Comparison of ENCODE assay signal across 8 cellular contexts in genomic region chr19:10861118-10861651, GRCh38. TPM values are rescaled to one million over a fixed set of nuclear protein-coding genes. Genes with fewer than 3 reads are reported as not detected.
DNase-seq lines count a peak whose midpoint lies in the region; ATAC-seq and TF ChIP-seq lines count a peak whose summit lies in the region.

No MANE protein-coding gene starts in this region.

- no peak for TF ChIP-seq POLR2A in ovary (IDR thresholded peaks at IDR 0.05)

- H3K27me3 ChIP-seq in left ventricle myocardium inferior (ENCODE audit: low read depth) = no peaks in the 10 kb centered on the region
- no peaks in the 10 kb centered on the region for H3K27me3 ChIP-seq in right cardiac atrium (ENCODE audit: control insufficient read depth, insufficient read depth)
- no peaks in the 10 kb centered on the region for H3K27me3 ChIP-seq in ovary

- TF ChIP-seq EP300 in ovary (IDR thresholded peaks at IDR 0.05) = no peak

- H3K9me3 ChIP-seq in left ventricle myocardium inferior (replicated peaks) = no peaks in the 10 kb centered on the region
- no peaks in the 10 kb centered on the region for H3K9me3 ChIP-seq in right cardiac atrium (ENCODE audit: control insufficient read depth, low read length)
- H3K9me3 ChIP-seq in ovary = no peaks in the 10 kb centered on the region

- no peak for ATAC-seq in right cardiac atrium

- DNase-seq in left ventricle myocardium inferior = no peak
- no peak for DNase-seq in right cardiac atrium
- DNase-seq in SKM-1 treated with dmso at 0.1 percent for 144 hours (lab: John Stamatoyannopoulos, UW; ENCODE audit: unreplicated experiment) = peak; percentile 24
- no peak for DNase-seq in epithelial cell of proximal tubule (ENCODE audit: low read depth)
- DNase-seq in stimulated activated naive CD4-positive, alpha-beta T cell treated with Interleukin-2 at 50 U/mL for 16 hours (lab: John Stamatoyannopoulos, UW) = peak; percentile 19
- no peak for DNase-seq in NCI-H2081 treated with DMSO at 0.1 percent for 48 hours (lab: John Stamatoyannopoulos, UW)
- no peak for DNase-seq in ovary
- no peak for DNase-seq in mesenteric fat pad (ENCODE audit: low spot score)

- H3K36me3 ChIP-seq in left ventricle myocardium inferior = no peaks in the 10 kb centered on the region
- H3K36me3 ChIP-seq in ovary = no peaks in the 10 kb centered on the region

- H3K4me3 ChIP-seq in left ventricle myocardium inferior = no peak overlapping the region
- no peak overlapping the region for H3K4me3 ChIP-seq in right cardiac atrium (ENCODE audit: low read length)
- no peak overlapping the region for H3K4me3 ChIP-seq in epithelial cell of proximal tubule (ENCODE audit: low read depth, low read length)
- H3K4me3 ChIP-seq in ovary = no peak overlapping the region

- 66% methylated on average over 7 of the region's 7 CpGs for WGBS in right cardiac atrium
- WGBS in ovary, 3 donors = 65 to 71% (median 69%) methylated on average over 7 of the region's 7 CpGs

- peak; percentile 38 for TF ChIP-seq CTCF in left ventricle myocardium inferior (IDR thresholded peaks at IDR 0.05; ENCODE audit: borderline replicate concordance)
- TF ChIP-seq CTCF in epithelial cell of proximal tubule (conservative IDR thresholded peaks at IDR 0.05; ENCODE audit: low read depth, low read length) = peak; percentile 52
- no peak for TF ChIP-seq CTCF in ovary (IDR thresholded peaks at IDR 0.05)

- H3K4me1 ChIP-seq in left ventricle myocardium inferior (peaks cover 4% of the 10 kb centered on the region), right cardiac atrium (ENCODE audit: control insufficient read depth, insufficient read depth, low read length) (peaks cover 2% of the 10 kb centered on the region), ovary (ENCODE audit: insufficient read depth) (no peaks in the 10 kb centered on the region)

- intact Hi-C loops in left ventricle myocardium inferior (cut with micrococcal nuclease) = loop anchor here (10.0 kb wide), 1 partner anchor 86 kb away; no protein-coding TSS in a partner anchor
- intact Hi-C loops in right cardiac atrium (cut with DNase I) = loop anchor here in 3 of 4 donors (10.0 kb wide), 3 partner anchors 76 to 146 kb away; partner anchors contain the start of gene DNM2 (in 3 of the 3)
- intact Hi-C loops in ovary (cut with DNase I) = loop anchor here in 2 of 4 donors (5.0 kb wide), 4 partner anchors 94 to 279 kb away; partner anchors contain the start of gene DNM2 (in 1 of the 2)

- H3K27ac ChIP-seq in left ventricle myocardium inferior (replicated peaks) (no peak overlapping the region), right cardiac atrium (ENCODE audit: low read length) (no peak overlapping the region), ovary (no peak overlapping the region)

RNA-seq across cellular contexts. Expression of gene CARM1, which starts 10.2 kb away (rescaled TPM):
- 27.2 TPM for total RNA-seq in left ventricle myocardium inferior
- 10 to 100 TPM; 30.8 to 37.2 (median 32.6) TPM for total RNA-seq in right cardiac atrium
- polyA plus RNA-seq in right cardiac atrium = 35.2 TPM
- total RNA-seq in epithelial cell of proximal tubule = 29.3 and 39.4 TPM in 2 replicates
- total RNA-seq in ovary = 10 to 100 TPM; 10.1 to 42.1 (median 39.8) TPM
- polyA plus RNA-seq in ovary = 10 to 100 TPM; 14.7 to 26.6 TPM
- 37.2 TPM for total RNA-seq in mesenteric fat pad

RNA-seq across cellular contexts. Expression of gene C19orf38, which starts 13.0 kb away (rescaled TPM):
- total RNA-seq in left ventricle myocardium inferior (0.47 TPM), right cardiac atrium (1 to 10 TPM in 1 of 4 donors, under 1 TPM in 3; 0.39 to 1.4 (median 0.64) TPM), epithelial cell of proximal tubule (0.72 TPM in 1 of 2 replicates, not detected in the other), ovary (1 to 10 TPM in 4 of 7 donors, under 1 TPM in 3; 0.52 to 4.1 (median 1.3) TPM), mesenteric fat pad (4.4 TPM)
- polyA plus RNA-seq in right cardiac atrium (0.23 TPM), ovary (1 to 10 TPM in 1 of 2 donors, under 1 TPM in 1; 0.65 to 1.0 TPM)

RNA-seq across cellular contexts. Expression of gene TMED1, which starts 25.2 kb away (rescaled TPM):
- total RNA-seq in left ventricle myocardium inferior = 32.9 TPM
- total RNA-seq in right cardiac atrium = 10 to 100 TPM; 24.6 to 30.4 (median 27.8) TPM
- 43.4 TPM for polyA plus RNA-seq in right cardiac atrium
- 57.3 and 64.8 TPM in 2 replicates for total RNA-seq in epithelial cell of proximal tubule
- total RNA-seq in ovary = 10 to 100 TPM; 24.5 to 53.8 (median 29.1) TPM
- 10 to 100 TPM in 1 of 2 donors, 1 to 10 TPM in 1; 9.3 to 49.6 TPM for polyA plus RNA-seq in ovary
- 24.9 TPM for total RNA-seq in mesenteric fat pad

Comparison
In these comparisons a context has a peak if more than half of its experiments do, and no peak if none do; other contexts are left out.
1. DNase-seq: peak in SKM-1 treated with dmso at 0.1 percent for 144 hours (single experiment) and stimulated activated naive CD4-positive, alpha-beta T cell treated with Interleukin-2 at 50 U/mL for 16 hours (single experiment); none in left ventricle myocardium inferior (single experiment), right cardiac atrium (0 of 3), epithelial cell of proximal tubule (single experiment), NCI-H2081 treated with DMSO at 0.1 percent for 48 hours (single experiment), ovary (0 of 5) and mesenteric fat pad (single experiment).
2. CTCF ChIP-seq: peak in left ventricle myocardium inferior (single experiment) and epithelial cell of proximal tubule (single experiment); none in ovary (0 of 3).